12 cellular contexts compared by ENCODE assay signal in genomic region chr12:43011383-43011926, GRCh38.
DNase-seq lines count a peak whose midpoint lies in the region; ATAC-seq, FAIRE-seq and TF ChIP-seq lines count a peak whose summit lies in the region.
"Had no signal": no experiment of that assay in that cellular context is flagged by ENCODE, and none has a peak within 500 bp of the region (broad histone marks: within the 10 kb centered on the region; RNA-seq: fewer than 3 reads in every experiment).

No MANE protein-coding gene starts in this region.

- peaks cover 10% of the 10 kb centered on the region for H3K36me3 Mint-ChIP-seq in nephron (ENCODE audit: low read depth)

- no peak for TF ChIP-seq CTCF in nephron (IDR thresholded peaks at IDR 0.05; ENCODE audit: unreplicated experiment in 3 of 3)
- TF ChIP-seq CTCF in sigmoid colon (IDR thresholded peaks at IDR 0.05) = no peak

- no peak overlapping the region for H3K4me3 ChIP-seq in sigmoid colon
- H3K4me3 ChIP-seq: cardiac muscle cell, prostate gland had no signal

- H3K4me3 Mint-ChIP-seq in nephron = no peak overlapping the region
- H3K4me3 Mint-ChIP-seq: activated T-helper 1 cell treated with anti-CD3 and anti-CD28 coated beads, Interleukin-12 subunit alpha, Interleukin-12 subunit beta, Interleukin-2, Interleukin-4 antibody, amounts not matched to agents 30 ng/mL and 10 ng/mL and 1 ng/mL, durations not matched to agents 14 hours and 24 hours and 36 hours had no signal

- H3K36me3 ChIP-seq in sigmoid colon = no peaks in the 10 kb centered on the region
- H3K36me3 ChIP-seq: cardiac muscle cell, prostate gland had no signal

- no peaks in the 10 kb centered on the region for H3K27me3 Mint-ChIP-seq in nephron (ENCODE audit: low read depth)

- TF ChIP-seq POLR2A in sigmoid colon (IDR thresholded peaks at IDR 0.05) = no peak

- 47 to 61% methylated on average over 2 of the region's 2 CpGs for WGBS in sigmoid colon, 2 donors

- peaks cover 0 to 10% (median 0%) of the 10 kb centered on the region in 4 donors for H3K4me1 ChIP-seq in sigmoid colon
- H3K4me1 ChIP-seq: prostate gland had no signal

- H3K9me3 Mint-ChIP-seq in nephron = peaks cover 27% of the 10 kb centered on the region
- H3K9me3 Mint-ChIP-seq: activated T-helper 1 cell treated with anti-CD3 and anti-CD28 coated beads, Interleukin-12 subunit alpha, Interleukin-12 subunit beta, Interleukin-2, Interleukin-4 antibody, amounts not matched to agents 30 ng/mL and 10 ng/mL and 1 ng/mL, durations not matched to agents 14 hours and 24 hours and 36 hours had no signal

- peak; percentile 95 for ATAC-seq in HG02610 (IDR thresholded peaks at IDR 0.05; ENCODE audit: unreplicated experiment)
- peak; percentile 59 for ATAC-seq in HG03439 (IDR thresholded peaks at IDR 0.05; ENCODE audit: unreplicated experiment)
- ATAC-seq: left cardiac atrium had no signal

- intact Hi-C loops in posterior cingulate gyrus (cut with DNase I) (no loop called here), sigmoid colon (cut with DNase I) (no loop called here)

- peaks cover 30% of the 10 kb centered on the region for H3K4me1 Mint-ChIP-seq in nephron

- no peaks in the 10 kb centered on the region for H3K9me3 ChIP-seq in sigmoid colon
- H3K9me3 ChIP-seq: prostate gland had no signal

- H3K27me3 ChIP-seq in sigmoid colon = no peaks in the 10 kb centered on the region
- H3K27me3 ChIP-seq: cardiac muscle cell had no signal

- no peak overlapping the region for H3K27ac ChIP-seq in sigmoid colon
- H3K27ac ChIP-seq: cardiac muscle cell, prostate gland had no signal

- FAIRE-seq in GM19239 (lab: Jason Lieb, UNC) = peak; percentile 59

- DNase-seq in GM19239 (ENCODE audit: insufficient read length, low spot score) = peak; percentile 9
- no peak for DNase-seq in KG1 (lab: John Stamatoyannopoulos, UW)
- DNase-seq in posterior cingulate gyrus = no peak
- no peak for DNase-seq in sigmoid colon
- DNase-seq: left cardiac atrium, T1000 had no signal

- peak overlapping the region; percentile 8 to 67 (median 57) for H3K27ac Mint-ChIP-seq in nephron
- H3K27ac Mint-ChIP-seq: activated T-helper 1 cell treated with anti-CD3 and anti-CD28 coated beads, Interleukin-12 subunit alpha, Interleukin-12 subunit beta, Interleukin-2, Interleukin-4 antibody, amounts not matched to agents 30 ng/mL and 10 ng/mL and 1 ng/mL, durations not matched to agents 14 hours and 24 hours and 36 hours had no signal

- no peak for TF ChIP-seq EP300 in sigmoid colon (IDR thresholded peaks at IDR 0.05)
